ENCODE assay signal across 19 cellular contexts in the genomic region with DNA sequence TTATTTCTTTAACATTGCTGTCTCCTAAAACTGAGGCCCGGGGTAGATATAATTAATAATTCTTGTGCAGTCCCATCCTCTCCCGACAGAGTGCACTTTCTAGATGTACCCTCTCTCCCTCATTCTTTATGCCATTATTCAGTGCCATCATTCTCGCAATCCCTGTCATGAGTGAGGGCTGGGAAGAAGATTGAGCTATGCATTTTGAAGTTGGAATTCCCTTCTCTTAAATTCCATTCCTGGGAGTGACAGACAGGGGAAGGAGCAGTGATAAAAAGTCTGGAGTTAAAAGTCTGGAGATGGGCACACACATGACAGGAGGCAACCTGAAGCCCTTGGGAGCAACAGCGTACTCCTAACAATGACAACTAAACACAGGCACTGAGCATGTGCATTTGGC. TPM values are rescaled to one million over a fixed set of nuclear protein-coding genes. Genes with fewer than 3 reads are reported as not detected.
"Had no signal": no experiment of that assay in that cellular context is flagged by ENCODE, and none has a peak within 500 bp of the region (broad histone marks: within the 10 kb centered on the region; RNA-seq: fewer than 3 reads in every experiment).

No MANE protein-coding gene starts in this region.

- H3K27me3 ChIP-seq: hepatocyte, pancreas, tibial artery had no signal

- H2AFZ ChIP-seq: hepatocyte had no signal

- H3K4me2 ChIP-seq: hepatocyte had no signal

- ATAC-seq: foreskin keratinocyte; naive thymus-derived CD8-positive, alpha-beta T cell; pancreas; right cardiac atrium; stimulated activated memory B cell treated with anti-CD40 and anti-IgM and Interleukin-4, amounts not matched to agents 10 μg/mL and 1 μg/mL and 100 μg/mL, for 72 hours had no signal

- H3K36me3 ChIP-seq: pancreas, spleen, tibial artery had no signal

- H3K27ac ChIP-seq: coronary artery, foreskin keratinocyte, pancreas, spleen had no signal

- H3K9me3 ChIP-seq: pancreas, spleen, tibial artery had no signal

- DNase-seq: effector CD4-positive, alpha-beta T cell; endodermal cell; erythroblast; foreskin keratinocyte; left colon; naive thymus-derived CD8-positive, alpha-beta T cell; pancreas; right cardiac atrium; spleen; stimulated activated CD4-positive, alpha-beta T cell treated with anti-CD3 and anti-CD28 coated beads, Interleukin-15, amount 100 ng/mL, for 24 hours; stimulated activated CD4-positive, alpha-beta T cell treated with anti-CD3 and anti-CD28 coated beads, Interleukin-1b, Interleukin-23, amount 100 ng/mL, for 48 hours; stimulated activated CD4-positive, alpha-beta T cell treated with anti-CD3 and anti-CD28 coated beads, Interleukin-4, amount 100 ng/mL, for 24 hours; tibial artery had no signal

- H3K4me3 ChIP-seq: coronary artery, hepatocyte, pancreas, spleen, tibial artery had no signal

RNA-seq across cellular contexts. Expression of gene KCNE4, which starts 2.6 kb away (rescaled TPM):
- total RNA-seq: dermis microvascular lymphatic vessel endothelial cell; endothelial cell of umbilical vein; naive thymus-derived CD8-positive, alpha-beta T cell had no signal
- polyA plus RNA-seq: naive thymus-derived CD8-positive, alpha-beta T cell; neural cell had no signal
